In the genomic region with DNA sequence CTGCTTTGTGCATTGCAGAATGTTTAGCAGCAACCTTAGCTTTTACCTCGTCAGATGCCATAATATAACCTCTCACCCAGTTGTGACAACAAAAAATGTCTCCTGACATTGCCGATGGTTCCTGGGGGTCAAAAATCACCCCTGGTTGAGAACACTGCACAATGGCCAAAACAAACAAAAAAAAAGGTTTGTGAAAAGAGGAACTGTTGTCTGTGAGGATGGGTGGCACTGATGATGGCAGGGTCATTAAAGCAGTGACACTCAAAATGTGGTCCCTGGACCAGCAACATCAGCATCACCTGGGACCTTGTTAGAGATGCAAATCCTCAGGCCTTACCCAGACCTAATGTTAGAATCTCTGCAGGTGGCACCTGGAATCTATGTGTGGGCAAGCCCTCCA, we compare ENCODE assay signal across 26 cellular contexts. TPM values are rescaled to one million over a fixed set of nuclear protein-coding genes. Genes with fewer than 3 reads are reported as not detected.
DNase-seq lines count a peak whose midpoint lies in the region; ATAC-seq, FAIRE-seq and TF ChIP-seq lines count a peak whose summit lies in the region.
"Had no signal": no experiment of that assay in that cellular context is flagged by ENCODE, and none has a peak within 500 bp of the region (broad histone marks: within the 10 kb centered on the region; RNA-seq: fewer than 3 reads in every experiment).

No MANE protein-coding gene starts in this region.

- TF ChIP-seq EP300 in HepG2 (IDR thresholded peaks at IDR 0.05; ENCODE audit: low read depth in 2 of 2, low read length in 2 of 2) (no peak), HepG2 (CRISPR knock-in tag; IDR thresholded peaks at IDR 0.05; ENCODE audit: borderline replicate concordance) (no peak), K562 (IDR thresholded peaks at IDR 0.05; ENCODE audit: low read length) (no peak), upper lobe of left lung (IDR thresholded peaks at IDR 0.05) (no peak)

- FAIRE-seq in HepG2 (lab: Jason Lieb, UNC) = no peak
- no peak for FAIRE-seq in K562 (lab: Jason Lieb, UNC)
- FAIRE-seq: A549, G401.6, GM18507, H54 had no signal

- H3K4me1 ChIP-seq in liver (ENCODE audit: control insufficient read depth in 4 of 4, insufficient read depth in 4 of 4, low read length in 3 of 4) (no peaks in the 10 kb centered on the region), HepG2 (ENCODE audit: insufficient read depth, low read length) (no peaks in the 10 kb centered on the region), K562 (replicated peaks in 1 of 2; ENCODE audit: control insufficient read depth in 2 of 2, insufficient read depth in 2 of 2, low read length in 2 of 2) (no peaks in the 10 kb centered on the region), upper lobe of left lung (no peaks in the 10 kb centered on the region)
- H3K4me1 ChIP-seq: A549, BE2C, HAP-1 had no signal

- no peak for TF ChIP-seq RAD21 in liver (IDR thresholded peaks at IDR 0.05)
- TF ChIP-seq RAD21 in HepG2 (CRISPR knock-in tag; IDR thresholded peaks at IDR 0.05) = no peak
- TF ChIP-seq RAD21 in K562 (CRISPR knock-in tag; conservative IDR thresholded peaks at IDR 0.05 in 1 of 2, IDR thresholded peaks at IDR 0.05 in 1 of 2) = no peak

- DNase-seq in HepG2 (ENCODE audit: low spot score) = no peak
- no peak for DNase-seq in K562 (ENCODE audit: extremely low read depth in 1 of 4, low spot score in 3 of 4)
- DNase-seq in stimulated activated effector memory CD8-positive, alpha-beta T cell treated with anti-CD3 and anti-CD28 coated beads, Interleukin-12 subunit alpha, Interleukin-12 subunit beta, amount 100 ng/mL, for 72 hours (ENCODE audit: low spot score in 2 of 2) = no peak
- DNase-seq in SKM-1 (lab: John Stamatoyannopoulos, UW; ENCODE audit: unreplicated experiment) = no peak
- DNase-seq in upper lobe of left lung = no peak
- DNase-seq in 8988T = no peak
- DNase-seq: ACHN; AML-193; BE2C; Calu3; CD4-positive, alpha-beta T cell; COR-L47; DMS53; DMS79 treated with DMSO at 0.1 percent for 48 hours; GOT3; HFFc6 had no signal

- no peak overlapping the region for H3K4me3 Mint-ChIP-seq in stimulated activated effector memory CD8-positive, alpha-beta T cell treated with anti-CD3 and anti-CD28 coated beads, Interleukin-12 subunit alpha, Interleukin-12 subunit beta, amount 100 ng/mL, for 72 hours
- H3K4me3 Mint-ChIP-seq: CD14-positive monocyte; CD4-positive, alpha-beta T cell; HFFc6 had no signal

- H3K79me2 ChIP-seq in HepG2 (ENCODE audit: insufficient read depth, low read length) (no peaks in the 10 kb centered on the region), K562 (ENCODE audit: control insufficient read depth, insufficient read depth, low read length) (no peaks in the 10 kb centered on the region)

- H3K4me2 ChIP-seq in HepG2 (ENCODE audit: low read depth, low read length) = no peak overlapping the region
- no peak overlapping the region for H3K4me2 ChIP-seq in K562 (ENCODE audit: insufficient read depth, low read length)
- H3K4me2 ChIP-seq: A549; BLaER1 treated with 17β-estradiol and CSF1 and Interleukin-3, amounts not matched to agents 10 nM and 100 nM had no signal

- H3K4me3 ChIP-seq in liver (ENCODE audit: low read depth in 1 of 3, low read length in 3 of 3) (no peak overlapping the region), HepG2 (replicated peaks in 1 of 3; ENCODE audit: insufficient read depth in 1 of 3, low read depth in 2 of 3, low read length in 3 of 3) (no peak overlapping the region), K562 (no peak overlapping the region), upper lobe of left lung (no peak overlapping the region)
- H3K4me3 ChIP-seq: A549; BLaER1 treated with 17β-estradiol and CSF1 and Interleukin-3, amounts not matched to agents 10 nM and 100 nM; HAP-1 had no signal

- CTCF ChIA-PET in HepG2 (lab: Yijun Ruan, JAX; ENCODE audit: low intra/inter-chr PET ratio, low total read pairs) (no interaction called here), K562 (lab: Yijun Ruan, JAX; ENCODE audit: low intra/inter-chr PET ratio) (no interaction called here)

- no peaks in the 10 kb centered on the region for H3K36me3 Mint-ChIP-seq in stimulated activated effector memory CD8-positive, alpha-beta T cell treated with anti-CD3 and anti-CD28 coated beads, Interleukin-12 subunit alpha, Interleukin-12 subunit beta, amount 100 ng/mL, for 72 hours
- H3K36me3 Mint-ChIP-seq: CD14-positive monocyte had no signal

- H3K9ac ChIP-seq in liver (ENCODE audit: low read depth in 1 of 2, low read length in 2 of 2) = no peak overlapping the region
- no peak overlapping the region for H3K9ac ChIP-seq in HepG2 (ENCODE audit: insufficient read depth, low read depth, low read length)
- H3K9ac ChIP-seq in K562 (ENCODE audit: insufficient read depth in 1 of 2, low read depth in 2 of 2, low read length in 2 of 2) = no peak overlapping the region
- H3K9ac ChIP-seq: BLaER1 treated with 17β-estradiol and CSF1 and Interleukin-3, amounts not matched to agents 10 nM and 100 nM had no signal

- intact Hi-C loops in HepG2 (cut with micrococcal nuclease; ENCODE audit: unreplicated experiment) (no loop called here), K562 (cut with micrococcal nuclease) (no loop called here)

- no peaks in the 10 kb centered on the region for H3K9me1 ChIP-seq in K562 (ENCODE audit: control insufficient read depth, insufficient read depth, low read length)

- H3K36me3 ChIP-seq in liver (ENCODE audit: control insufficient read depth in 4 of 4, insufficient read depth in 3 of 4, low read depth in 1 of 4, low read length in 3 of 4) (no peaks in the 10 kb centered on the region), HepG2 (replicated peaks in 1 of 2; ENCODE audit: control insufficient read depth in 1 of 2, insufficient read depth in 2 of 2, low read length in 2 of 2) (no peaks in the 10 kb centered on the region), K562 (ENCODE audit: control insufficient read depth, insufficient read depth, low read length) (no peaks in the 10 kb centered on the region), upper lobe of left lung (no peaks in the 10 kb centered on the region)
- H3K36me3 ChIP-seq: BE2C; BLaER1 treated with 17β-estradiol and CSF1 and Interleukin-3, amounts not matched to agents 10 nM and 100 nM; HAP-1 had no signal

- H3K4me1 Mint-ChIP-seq in stimulated activated effector memory CD8-positive, alpha-beta T cell treated with anti-CD3 and anti-CD28 coated beads, Interleukin-12 subunit alpha, Interleukin-12 subunit beta, amount 100 ng/mL, for 72 hours = no peaks in the 10 kb centered on the region
- H3K4me1 Mint-ChIP-seq: CD14-positive monocyte had no signal

- no peak for TF ChIP-seq CTCF in liver (IDR thresholded peaks at IDR 0.05; ENCODE audit: low read depth, low read length, missing input control)
- no peak for TF ChIP-seq CTCF in HepG2 (CRISPR knock-in tag; IDR thresholded peaks at IDR 0.05)
- TF ChIP-seq CTCF in K562 (IDR thresholded peaks at IDR 0.05 in 2 of 3, conservative IDR thresholded peaks at IDR 0.05 in 1 of 3; ENCODE audit: insufficient read depth in 2 of 3, low read depth in 1 of 3, low read length in 3 of 3) = no peak
- no peak for TF ChIP-seq CTCF in upper lobe of left lung (IDR thresholded peaks at IDR 0.05)

- WGBS in liver = 24% methylated on average over 2 of the region's 2 CpGs
- WGBS in HepG2 (ENCODE audit: low lambda C conversion rate) = 9% methylated on average over 2 of the region's 2 CpGs
- WGBS in K562 (ENCODE audit: insufficient coverage, low coverage, missing lambda C conversion rate) = 7% methylated on average over 2 of the region's 2 CpGs
- WGBS in upper lobe of left lung, 2 donors = 71 to 85% methylated on average over 2 of the region's 2 CpGs

- in situ Hi-C loops in HepG2 (cut with HindIII; ENCODE audit: extremely low pct_ligation_motif_present, low pct_unique_long_range_greater_than_20kb) (no loop called here), K562 (cut with MboI) (no loop called here)

- no peaks in the 10 kb centered on the region for H3K9me3 Mint-ChIP-seq in stimulated activated effector memory CD8-positive, alpha-beta T cell treated with anti-CD3 and anti-CD28 coated beads, Interleukin-12 subunit alpha, Interleukin-12 subunit beta, amount 100 ng/mL, for 72 hours
- H3K9me3 Mint-ChIP-seq: CD4-positive, alpha-beta T cell; HFFc6 had no signal

- H2AFZ ChIP-seq in HepG2 (ENCODE audit: low read length) = no peak overlapping the region
- H2AFZ ChIP-seq in K562 (ENCODE audit: low read depth, low read length) = no peak overlapping the region

- BruUV-seq in HepG2 (replicated peaks; lab: Mats Ljungman, UMichigan) = no TSS peak
- no TSS peak for BruUV-seq in K562 (replicated peaks; lab: Mats Ljungman, UMichigan)

- H3K9me3 ChIP-seq in liver (ENCODE audit: control insufficient read depth in 4 of 4, low read length in 3 of 4) = no peaks in the 10 kb centered on the region
- no peaks in the 10 kb centered on the region for H3K9me3 ChIP-seq in HepG2 (ENCODE audit: low read length)
- H3K9me3 ChIP-seq in K562 (replicated peaks; ENCODE audit: control insufficient read depth, insufficient read depth, low read depth, low read length) = no peaks in the 10 kb centered on the region
- no peaks in the 10 kb centered on the region for H3K9me3 ChIP-seq in upper lobe of left lung
- H3K9me3 ChIP-seq: A549; BE2C; BLaER1 treated with 17β-estradiol and CSF1 and Interleukin-3, amounts not matched to agents 10 nM and 100 nM; HAP-1 had no signal

- H3K27ac Mint-ChIP-seq in stimulated activated effector memory CD8-positive, alpha-beta T cell treated with anti-CD3 and anti-CD28 coated beads, Interleukin-12 subunit alpha, Interleukin-12 subunit beta, amount 100 ng/mL, for 72 hours = peak overlapping the region; percentile 58
- H3K27ac Mint-ChIP-seq: CD14-positive monocyte; CD4-positive, alpha-beta T cell; HFFc6 had no signal

- no peak overlapping the region for H3K27ac ChIP-seq in liver (ENCODE audit: low read depth in 1 of 2, low read length in 2 of 2)
- no peak overlapping the region for H3K27ac ChIP-seq in HepG2 (ENCODE audit: extremely low read length, insufficient read depth, low read length)
- H3K27ac ChIP-seq in K562 (ENCODE audit: extremely low read depth, low read depth, low read length) = no peak overlapping the region
- no peak overlapping the region for H3K27ac ChIP-seq in upper lobe of left lung
- H3K27ac ChIP-seq: 22Rv1; A549; BLaER1 treated with 17β-estradiol and CSF1 and Interleukin-3, amounts not matched to agents 10 nM and 100 nM had no signal

- no peak for ATAC-seq in HepG2
- no peak for ATAC-seq in K562
- ATAC-seq in stimulated activated effector memory CD8-positive, alpha-beta T cell treated with anti-CD3 and anti-CD28 coated beads, Interleukin-12 subunit alpha, Interleukin-12 subunit beta, amount 100 ng/mL, for 72 hours = no peak
- no peak for ATAC-seq in upper lobe of left lung (ENCODE audit: low FRiP score in 2 of 2)
- ATAC-seq: A549 had no signal

- TF ChIP-seq POLR2A in HepG2 (IDR thresholded peaks at IDR 0.05; ENCODE audit: insufficient read depth in 1 of 2, low read depth in 2 of 2, low read length in 2 of 2) = no peak
- peak; percentile 45; the same call in 1 of the 2 replicates for TF ChIP-seq POLR2A in Raji (IDR thresholded peaks at IDR 0.05; ENCODE audit: insufficient read depth, low read depth, low read length)
- TF ChIP-seq POLR2A in K562 (conservative IDR thresholded peaks at IDR 0.05) = no peak
- TF ChIP-seq POLR2A in upper lobe of left lung (IDR thresholded peaks at IDR 0.05) = no peak

- H3K27me3 ChIP-seq in liver (ENCODE audit: control insufficient read depth in 4 of 4, insufficient read depth in 4 of 4, low read length in 3 of 4) (no peaks in the 10 kb centered on the region), HepG2 (ENCODE audit: control insufficient read depth in 1 of 2, insufficient read depth in 2 of 2, low read length in 2 of 2) (no peaks in the 10 kb centered on the region; a peak in 1 of 5 replicates), K562 (ENCODE audit: control insufficient read depth in 2 of 2, insufficient read depth in 2 of 2, low read length in 2 of 2) (peaks cover 11 to 22% of the 10 kb centered on the region in 2 experiments; a peak in 4 of 5 replicates), upper lobe of left lung (no peaks in the 10 kb centered on the region)
- H3K27me3 ChIP-seq: BE2C; BLaER1 treated with 17β-estradiol and CSF1 and Interleukin-3, amounts not matched to agents 10 nM and 100 nM had no signal

- POLR2A ChIA-PET in HepG2 (lab: Yijun Ruan, JAX) = no interaction called here
- POLR2A ChIA-PET in K562 (lab: Yijun Ruan, JAX) = interaction anchor here (0.7 kb wide), 1 partner anchor 32 kb away, joined by 5 read pairs; no protein-coding TSS in a partner anchor

- no peaks in the 10 kb centered on the region for H4K20me1 ChIP-seq in HepG2 (ENCODE audit: insufficient read depth, low read length)
- no peaks in the 10 kb centered on the region for H4K20me1 ChIP-seq in K562 (replicated peaks; ENCODE audit: control insufficient read depth, insufficient read depth, low read length)
- H4K20me1 ChIP-seq: BLaER1 treated with 17β-estradiol and CSF1 and Interleukin-3, amounts not matched to agents 10 nM and 100 nM had no signal

RNA-seq across cellular contexts. Expression of a gene that starts 36.4 kb away (rescaled TPM):
- total RNA-seq in liver = 10 to 100 TPM; 37.9 to 45.7 TPM
- polyA plus RNA-seq in liver = 10 to 100 TPM; 31.2 to 33.4 TPM
- total RNA-seq in HepG2 (2016; rRNA removed; fragmentation: Illumina TruSeq; extraction: Trizol) = 131 and 204 TPM in 2 replicates
- 21.4 and 23.9 TPM in 2 replicates for total RNA-seq in HepG2 (2016; cell fraction: cytosol; rRNA removed; fragmentation: Illumina TruSeq; extraction: Trizol; ENCODE audit: low read depth)
- total RNA-seq in HepG2 (2016; cell fraction: insoluble cytoplasmic fraction; rRNA removed; fragmentation: Illumina TruSeq; extraction: Trizol) = 131 and 201 TPM in 2 replicates
- total RNA-seq in HepG2 (2016; cell fraction: membrane; rRNA removed; fragmentation: Illumina TruSeq; extraction: Trizol) = 42.6 and 52.7 TPM in 2 replicates
- 62.6 and 66.2 TPM in 2 replicates for total RNA-seq in HepG2 (2016; cell fraction: nucleus; rRNA removed; fragmentation: Illumina TruSeq; extraction: Trizol)
- 45.5 and 67.8 TPM in 2 replicates for polyA plus RNA-seq in HepG2 (2011; rRNA removed)
- polyA plus RNA-seq in HepG2 (2011; cell fraction: cytosol; rRNA removed) = 28.2 and 39.5 TPM in 2 replicates
- 12.7 and 22.3 TPM in 2 replicates for polyA plus RNA-seq in HepG2 (2011; cell fraction: nucleus; rRNA removed)
- 87.5 and 112 TPM in 2 replicates for polyA plus RNA-seq in HepG2 (2012)
- polyA plus RNA-seq in HepG2 (2016; cell fraction: cytosol; fragmentation: Illumina TruSeq; extraction: Trizol; ENCODE audit: low read depth) = 13.5 and 16.5 TPM in 2 replicates
- 213 and 228 TPM in 2 replicates for polyA plus RNA-seq in HepG2 (2016; cell fraction: insoluble cytoplasmic fraction; fragmentation: Illumina TruSeq; extraction: Trizol; ENCODE audit: low read depth)
- 32.1 and 38.2 TPM in 2 replicates for polyA plus RNA-seq in HepG2 (2016; cell fraction: membrane; fragmentation: Illumina TruSeq; extraction: Trizol; ENCODE audit: low read depth)
- 73.0 and 79.4 TPM in 2 replicates for polyA plus RNA-seq in HepG2 (2016; cell fraction: nucleus; fragmentation: Illumina TruSeq; extraction: Trizol; ENCODE audit: insufficient read depth, low read depth)
- 12.0 and 19.3 TPM in 2 replicates for polyA minus RNA-seq in HepG2 (2011; rRNA and poly(A)+ RNA removed; ENCODE audit: low replicate concordance)
- polyA minus RNA-seq in HepG2 (2011; cell fraction: cytosol; rRNA and poly(A)+ RNA removed) = 28.9 and 29.6 TPM in 2 replicates
- 89.4 and 91.0 TPM in 2 replicates for polyA minus RNA-seq in HepG2 (2011; cell fraction: nucleus; rRNA and poly(A)+ RNA removed)
- 21.0 and 95.6 TPM in 2 replicates for total RNA-seq in K562 (2011; cell fraction: chromatin; rRNA removed; ENCODE audit: low replicate concordance)
- 17.0 and 24.2 TPM in 2 replicates for total RNA-seq in K562 (2011; cell fraction: nucleolus; rRNA removed)
- 29.3 and 37.4 TPM in 2 replicates for total RNA-seq in K562 (2011; cell fraction: nucleoplasm; rRNA removed)
- 117 and 161 TPM in 2 replicates for total RNA-seq in K562 (2014; rRNA removed)
- total RNA-seq in K562 (2014; rRNA removed; fragmentation: Illumina TruSeq; extraction: Trizol) = 180 and 219 TPM in 2 replicates
- 187 and 205 TPM in 2 replicates for total RNA-seq in K562 (2015; rRNA removed; fragmentation: Illumina TruSeq; extraction: Trizol)
- total RNA-seq in K562 (2021) = 107 and 112 TPM in 2 replicates
- 149 and 197 TPM in 2 replicates for polyA plus RNA-seq in K562 (2011; rRNA removed)
- 26.0 and 50.2 TPM in 2 replicates for polyA plus RNA-seq in K562 (2011; cell fraction: cytosol; rRNA removed)
- 22.9 and 34.9 TPM in 2 replicates for polyA plus RNA-seq in K562 (2011; cell fraction: nucleus; rRNA removed)
- polyA plus RNA-seq in K562 (2012) = 112 and 123 TPM in 2 replicates
- 195 and 197 TPM in 2 replicates for polyA plus RNA-seq in K562 (2014; fragmentation: Illumina TruSeq; extraction: Trizol)
- polyA plus RNA-seq in K562 (2014; fragmentation: Nextera tagmentation; extraction: Ambion mirVana) = 100 to 1,000 TPM in 1 of 2 experiments, 10 to 100 TPM in 1; 75.5 to 104 TPM
- polyA plus RNA-seq in K562 (2014; rRNA removed) = 130 and 164 TPM in 2 replicates
- polyA minus RNA-seq in K562 (2011; rRNA and poly(A)+ RNA removed) = 157 and 180 TPM in 2 replicates
- 36.6 and 38.9 TPM in 2 replicates for polyA minus RNA-seq in K562 (2011; cell fraction: cytosol; rRNA and poly(A)+ RNA removed)
- 27.7 and 41.0 TPM in 2 replicates for polyA minus RNA-seq in K562 (2011; cell fraction: nucleus; rRNA and poly(A)+ RNA removed)
- 10 to 100 TPM; 44.0 to 75.0 (median 50.3) TPM for total RNA-seq in upper lobe of left lung
